8 cellular contexts compared by ENCODE assay signal in genomic region chr5:177496111-177497010, GRCh38. TPM values are rescaled to one million over a fixed set of nuclear protein-coding genes. Genes with fewer than 3 reads are reported as not detected.
A peak's percentile ranks its signal among the peaks of the same experiment; 100 is the strongest.
DNase-seq lines count a peak whose midpoint lies in the region; TF ChIP-seq lines count a peak whose summit lies in the region.

No MANE protein-coding gene starts in this region.

- H3K9me3 ChIP-seq in right atrium auricular region = no peaks in the 10 kb centered on the region

- TF ChIP-seq CTCF in right atrium auricular region (IDR thresholded peaks at IDR 0.05) (no peak), retinal pigment epithelial cell (conservative IDR thresholded peaks at IDR 0.05; ENCODE audit: low read depth, low read length) (peak; percentile 48)

- H3K27me3 ChIP-seq in right atrium auricular region = no peaks in the 10 kb centered on the region

- H3K4me1 ChIP-seq in right atrium auricular region = peaks cover 0 to 71% of the 10 kb centered on the region in 2 donors

- H3K4me3 ChIP-seq in right atrium auricular region (peak overlapping the region; percentile 88 to 93), retinal pigment epithelial cell (ENCODE audit: low read length) (peak overlapping the region; percentile 81)

- peak; percentile 83 for DNase-seq in 8988T
- peak; percentile 92 for DNase-seq in GM03348 (ENCODE audit: low spot score)
- peak; percentile 32 for DNase-seq in NCI-H2171 (lab: John Stamatoyannopoulos, UW)
- peak; percentile 84 for DNase-seq in right atrium auricular region (ENCODE audit: low spot score)
- DNase-seq in retinal pigment epithelial cell (ENCODE audit: low read depth) = peak; percentile 68
- no peak for DNase-seq in activated effector memory CD4-positive, alpha-beta T cell treated with Interleukin-2 at 50 U/mL for 16 hours
- no peak for DNase-seq in NK-92 (lab: John Stamatoyannopoulos, UW; ENCODE audit: unreplicated experiment)

- H3K36me3 ChIP-seq in right atrium auricular region = peaks cover 25% of the 10 kb centered on the region

- WGBS in adipose tissue, 3 donors = 20 to 23% (median 21%) methylated on average over 20 to 31 of the region's 31 CpGs

- H3K27ac ChIP-seq in adipose tissue (ENCODE audit: low read depth, low read length) = peak overlapping the region; percentile 11
- H3K27ac ChIP-seq in right atrium auricular region = peak overlapping the region; percentile 95 to 97

RNA-seq across cellular contexts. Expression of gene PDLIM7, which starts 1.0 kb away (rescaled TPM):
- 100 to 1,000 TPM in 1 of 3 donors, 10 to 100 TPM in 2; 10.5 to 105 (median 54.0) TPM for polyA plus RNA-seq in adipose tissue
- total RNA-seq in right atrium auricular region = 10 to 100 TPM; 45.8 to 56.0 TPM

RNA-seq across cellular contexts. Expression of gene DOK3, which starts 13.3 kb away (rescaled TPM):
- polyA plus RNA-seq in adipose tissue = 10 to 100 TPM in 2 of 3 donors, 1 to 10 TPM in 1; 5.2 to 17.7 (median 15.1) TPM
- total RNA-seq in right atrium auricular region = 1 to 10 TPM; 1.6 to 2.6 TPM

RNA-seq across cellular contexts. Expression of gene DDX41, which starts 20.4 kb away (rescaled TPM):
- 10 to 100 TPM; 45.8 to 77.4 (median 77.2) TPM for polyA plus RNA-seq in adipose tissue
- total RNA-seq in right atrium auricular region = 10 to 100 TPM; 40.9 to 45.5 TPM

RNA-seq across cellular contexts. Expression of gene DBN1, which starts 22.9 kb away (rescaled TPM):
- polyA plus RNA-seq in adipose tissue = 10 to 100 TPM; 10.1 to 85.7 (median 45.1) TPM
- total RNA-seq in right atrium auricular region = 10 to 100 TPM; 25.0 to 47.2 TPM

RNA-seq across cellular contexts. Expression of gene PRR7, which starts 49.7 kb away (rescaled TPM):
- polyA plus RNA-seq in adipose tissue = 1 to 10 TPM in 2 of 3 donors, under 1 TPM in 1; 0.34 to 2.7 (median 1.9) TPM
- total RNA-seq in right atrium auricular region = 1 to 10 TPM in 1 of 2 donors, under 1 TPM in 1; 0.90 to 1.1 TPM

Comparison
In these comparisons a context has a peak if more than half of its experiments do, and no peak if none do; other contexts are left out.
1. DNase-seq: peak in 8988T (single experiment), GM03348 (single experiment), NCI-H2171 (single experiment), right atrium auricular region (single experiment) and retinal pigment epithelial cell (single experiment); none in activated effector memory CD4-positive, alpha-beta T cell treated with Interleukin-2 at 50 U/mL for 16 hours (single experiment) and NK-92 (single experiment).